Comparison of ENCODE assay signal across 1 cellular context in the genomic region with DNA sequence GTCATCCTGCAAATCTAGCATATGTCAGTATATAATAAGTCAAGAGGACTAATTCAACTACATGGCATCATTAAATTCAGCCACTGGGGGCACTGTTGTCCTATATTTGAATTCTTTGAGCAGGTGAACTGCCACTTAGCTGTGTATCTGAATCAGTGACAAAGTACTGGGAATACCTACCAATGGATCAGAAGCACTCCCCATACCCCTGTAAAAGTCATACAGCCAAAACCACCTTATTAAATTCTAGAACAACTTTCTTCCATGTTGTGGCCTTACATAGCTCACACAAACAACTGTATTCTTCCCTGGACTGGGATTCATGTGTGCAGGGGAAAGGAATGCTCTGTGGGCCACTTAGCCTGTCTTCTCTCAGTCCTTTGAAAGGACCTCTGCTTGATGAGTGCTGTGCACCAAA.
A peak's percentile ranks its signal among the peaks of the same experiment; 100 is the strongest.
TF ChIP-seq lines count a peak whose summit lies in the region.

No MANE protein-coding gene starts in this region.

TF ChIP-seq in IMR-90, 13 proteins besides CTCF, POLR2A, EP300 and RAD21:
- TF ChIP-seq CEBPB (IDR thresholded peaks at IDR 0.05; ENCODE audit: low read depth, low read length) = no peak
- TF ChIP-seq MAZ (IDR thresholded peaks at IDR 0.05; ENCODE audit: borderline replicate concordance, low read depth, low read length) = no peak
- TF ChIP-seq SMC3 (IDR thresholded peaks at IDR 0.05; ENCODE audit: low read depth, low read length) = peak; percentile 28; the same call in 1 of the 2 replicates
- TF ChIP-seq RCOR1 (IDR thresholded peaks at IDR 0.05; ENCODE audit: insufficient replicate concordance, low read length) = no peak
- TF ChIP-seq, protein P1, sequence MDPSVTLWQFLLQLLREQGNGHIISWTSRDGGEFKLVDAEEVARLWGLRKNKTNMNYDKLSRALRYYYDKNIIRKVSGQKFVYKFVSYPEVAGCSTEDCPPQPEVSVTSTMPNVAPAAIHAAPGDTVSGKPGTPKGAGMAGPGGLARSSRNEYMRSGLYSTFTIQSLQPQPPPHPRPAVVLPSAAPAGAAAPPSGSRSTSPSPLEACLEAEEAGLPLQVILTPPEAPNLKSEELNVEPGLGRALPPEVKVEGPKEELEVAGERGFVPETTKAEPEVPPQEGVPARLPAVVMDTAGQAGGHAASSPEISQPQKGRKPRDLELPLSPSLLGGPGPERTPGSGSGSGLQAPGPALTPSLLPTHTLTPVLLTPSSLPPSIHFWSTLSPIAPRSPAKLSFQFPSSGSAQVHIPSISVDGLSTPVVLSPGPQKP (IDR thresholded peaks at IDR 0.05; ENCODE audit: borderline replicate concordance, low read depth, low read length) = no peak
TF ChIP-seq in IMR-90: peak in this region for 1.
